In the genomic region with DNA sequence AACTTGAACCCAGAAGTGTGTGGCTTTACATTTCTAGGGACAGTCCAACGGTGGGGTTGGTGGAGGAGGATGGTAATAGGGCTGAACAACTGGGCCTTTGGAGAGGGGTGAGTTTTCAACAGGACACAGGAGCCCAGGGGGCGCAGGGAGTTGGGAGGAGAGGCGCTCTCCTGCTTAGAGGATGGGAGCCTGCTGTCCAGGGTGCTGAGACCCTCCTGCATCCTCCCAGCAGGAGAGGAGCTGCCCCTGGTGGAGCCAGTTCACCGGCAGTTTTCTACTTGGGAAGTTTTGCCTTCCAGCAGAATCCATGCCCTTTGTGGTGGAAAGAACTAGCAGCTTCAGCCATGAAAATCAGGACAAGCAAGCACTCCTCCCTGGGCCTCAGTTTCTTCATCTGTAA, we compare ENCODE assay signal across 1 cellular context.
TF ChIP-seq lines count a peak whose summit lies in the region.

No MANE protein-coding gene starts in this region.

TF ChIP-seq in SK-N-SH, 30 proteins besides CTCF, POLR2A, EP300 and RAD21:
- TF ChIP-seq POLR2AphosphoS5 (IDR thresholded peaks at IDR 0.05; ENCODE audit: low read depth, low read length), result no peak
- TF ChIP-seq, protein P1, sequence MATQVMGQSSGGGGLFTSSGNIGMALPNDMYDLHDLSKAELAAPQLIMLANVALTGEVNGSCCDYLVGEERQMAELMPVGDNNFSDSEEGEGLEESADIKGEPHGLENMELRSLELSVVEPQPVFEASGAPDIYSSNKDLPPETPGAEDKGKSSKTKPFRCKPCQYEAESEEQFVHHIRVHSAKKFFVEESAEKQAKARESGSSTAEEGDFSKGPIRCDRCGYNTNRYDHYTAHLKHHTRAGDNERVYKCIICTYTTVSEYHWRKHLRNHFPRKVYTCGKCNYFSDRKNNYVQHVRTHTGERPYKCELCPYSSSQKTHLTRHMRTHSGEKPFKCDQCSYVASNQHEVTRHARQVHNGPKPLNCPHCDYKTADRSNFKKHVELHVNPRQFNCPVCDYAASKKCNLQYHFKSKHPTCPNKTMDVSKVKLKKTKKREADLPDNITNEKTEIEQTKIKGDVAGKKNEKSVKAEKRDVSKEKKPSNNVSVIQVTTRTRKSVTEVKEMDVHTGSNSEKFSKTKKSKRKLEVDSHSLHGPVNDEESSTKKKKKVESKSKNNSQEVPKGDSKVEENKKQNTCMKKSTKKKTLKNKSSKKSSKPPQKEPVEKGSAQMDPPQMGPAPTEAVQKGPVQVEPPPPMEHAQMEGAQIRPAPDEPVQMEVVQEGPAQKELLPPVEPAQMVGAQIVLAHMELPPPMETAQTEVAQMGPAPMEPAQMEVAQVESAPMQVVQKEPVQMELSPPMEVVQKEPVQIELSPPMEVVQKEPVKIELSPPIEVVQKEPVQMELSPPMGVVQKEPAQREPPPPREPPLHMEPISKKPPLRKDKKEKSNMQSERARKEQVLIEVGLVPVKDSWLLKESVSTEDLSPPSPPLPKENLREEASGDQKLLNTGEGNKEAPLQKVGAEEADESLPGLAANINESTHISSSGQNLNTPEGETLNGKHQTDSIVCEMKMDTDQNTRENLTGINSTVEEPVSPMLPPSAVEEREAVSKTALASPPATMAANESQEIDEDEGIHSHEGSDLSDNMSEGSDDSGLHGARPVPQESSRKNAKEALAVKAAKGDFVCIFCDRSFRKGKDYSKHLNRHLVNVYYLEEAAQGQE (IDR thresholded peaks at IDR 0.05; ENCODE audit: low read depth, low read length), result peak; percentile 94
TF ChIP-seq in SK-N-SH: peak in this region for 1.
